ENCODE assay signal across 8 cellular contexts in genomic region chr5:139293504-139294371, GRCh38.
DNase-seq lines count a peak whose midpoint lies in the region; ATAC-seq and TF ChIP-seq lines count a peak whose summit lies in the region.

Gene MATR3, plus strand, starts transcription at chr5:139293740. Its CDS starts 13,676 bp downstream, at chr5:139307416.

- TF ChIP-seq POLR2A in GM19193 (IDR thresholded peaks at IDR 0.05; ENCODE audit: extremely low read depth, insufficient read depth, insufficient read length), result peak; percentile 97

- H3K27ac ChIP-seq in cingulate gyrus (ENCODE audit: low read depth, low read length), result peak within 1 kb of the TSS; percentile 96

- DNase-seq in AML-193 (lab: John Stamatoyannopoulos, UW), result peak; percentile 81 to 86
- peak; percentile 84 for DNase-seq in NCI-H524 treated with DMSO at 0.1 percent for 48 hours (lab: John Stamatoyannopoulos, UW)
- DNase-seq in activated CD4-positive, alpha-beta T cell treated with anti-CD3 and anti-CD28 coated beads for 4 hours, result peak; percentile 94 to 95
- DNase-seq in kidney tubule cell (ENCODE audit: low spot score), result peak; percentile 96
- DNase-seq in stimulated activated CD4-positive, alpha-beta T cell treated with anti-CD3 and anti-CD28 coated beads, Interleukin-1b, Interleukin-23, amount 100 ng/mL, for 24 hours (ENCODE audit: low read depth in 4 of 4, low spot score in 1 of 4), result peak; percentile 80 to 92 (median 86)

- ATAC-seq in HG03442 (IDR thresholded peaks at IDR 0.05; ENCODE audit: unreplicated experiment), result peak; percentile 72

Comparison
In these comparisons a context has a peak if more than half of its experiments do, and no peak if none do; other contexts are left out.
1. Peak in every context shown above with its lines: DNase-seq, ATAC-seq and H3K27ac ChIP-seq.